10 cellular contexts compared by ENCODE assay signal in the genomic region with DNA sequence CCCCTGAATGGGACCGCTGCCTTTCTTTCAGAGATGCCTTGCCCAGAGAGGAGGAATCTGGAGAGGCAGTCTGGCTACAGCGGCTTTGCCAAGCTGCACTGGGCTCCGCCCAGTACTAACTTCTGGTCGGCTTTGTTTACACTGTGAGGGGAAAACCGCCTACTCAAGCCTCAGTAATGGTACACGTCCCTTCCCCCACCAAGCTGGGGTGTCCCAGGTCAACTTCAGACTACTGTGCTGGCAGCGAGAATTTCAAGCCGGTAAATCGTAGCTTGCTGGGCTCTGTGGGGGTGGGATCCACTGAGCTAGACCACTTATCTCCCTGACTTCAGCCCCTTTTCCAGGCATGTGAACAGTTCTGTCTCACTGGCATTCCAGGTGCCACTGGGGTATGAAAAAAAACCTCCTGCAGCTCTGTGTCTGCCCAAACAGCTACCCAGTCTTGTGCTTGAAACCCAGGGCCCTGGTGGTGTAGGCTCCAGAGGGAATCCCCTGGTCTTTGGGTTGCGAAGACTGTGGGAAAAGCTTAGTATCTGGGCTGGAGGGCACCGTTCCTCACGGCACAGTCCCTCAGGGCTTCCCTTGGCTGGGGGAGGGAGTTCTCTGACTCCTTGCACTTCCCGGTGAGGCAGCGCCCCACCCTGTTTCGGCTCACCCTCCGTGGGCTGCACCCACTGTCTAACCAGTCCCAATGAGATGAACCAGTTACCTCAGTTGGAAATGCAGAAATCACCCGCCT.
A peak's percentile ranks its signal among the peaks of the same experiment; 100 is the strongest.
DNase-seq lines count a peak whose midpoint lies in the region; ATAC-seq and TF ChIP-seq lines count a peak whose summit lies in the region.
"Had no signal": no experiment of that assay in that cellular context is flagged by ENCODE, and none has a peak within 500 bp of the region (broad histone marks: within the 10 kb centered on the region; RNA-seq: fewer than 3 reads in every experiment).

No MANE protein-coding gene starts in this region.

- no peaks in the 10 kb centered on the region for H3K9me3 ChIP-seq in osteoblast (ENCODE audit: low read depth, low read length)

- no peaks in the 10 kb centered on the region for H3K79me2 ChIP-seq in osteoblast (ENCODE audit: insufficient read depth, low read length)

- no peaks in the 10 kb centered on the region for H3K27me3 ChIP-seq in osteoblast (ENCODE audit: insufficient read depth, low read length)

- no peaks in the 10 kb centered on the region for H3K4me1 ChIP-seq in osteoblast (ENCODE audit: insufficient read depth, low read length)

- peak overlapping the region; percentile 56 for H2AFZ ChIP-seq in osteoblast (ENCODE audit: low read length)

- H3K4me3 ChIP-seq in fibroblast of pulmonary artery (replicated peaks; ENCODE audit: low read depth, low read length) (no peak overlapping the region), osteoblast (ENCODE audit: insufficient read depth, low read length) (peak overlapping the region; percentile 33)

- TF ChIP-seq CTCF in fibroblast of pulmonary artery (IDR thresholded peaks at IDR 0.05; ENCODE audit: low read length, missing control alignments) (no peak), osteoblast (IDR thresholded peaks at IDR 0.05; ENCODE audit: extremely low read depth, low read depth, low read length) (no peak)

- H3K27ac ChIP-seq in osteoblast (ENCODE audit: low read depth, low read length), result no peak overlapping the region

- no peak for ATAC-seq in HG02870 (IDR thresholded peaks at IDR 0.05; ENCODE audit: unreplicated experiment)

- H3K36me3 ChIP-seq in osteoblast (ENCODE audit: insufficient read depth, low read length), result no peaks in the 10 kb centered on the region

- H3K4me2 ChIP-seq in osteoblast (ENCODE audit: insufficient read depth, low read length), result peak overlapping the region; percentile 70

- peak; percentile 46 for DNase-seq in DMS 273 treated with DMSO at 0.1 percent for 48 hours (lab: John Stamatoyannopoulos, UW)
- peak; percentile 45 for DNase-seq in NCI-H510A treated with DMSO at 0.1 percent for 48 hours (lab: John Stamatoyannopoulos, UW)
- peak; percentile 25 for DNase-seq in fibroblast of pulmonary artery (ENCODE audit: low read depth)
- DNase-seq in osteoblast (ENCODE audit: insufficient read length, low spot score, missing footprints), result peak; percentile 17
- no peak for DNase-seq in SK-N-DZ (ENCODE audit: low spot score)
- DNase-seq in NCI-H1436 treated with DMSO at 0.1 percent for 48 hours (lab: John Stamatoyannopoulos, UW), result no peak
- no peak for DNase-seq in NCI-H226
- DNase-seq: activated CD4-positive, alpha-beta T cell treated with anti-CD3 and anti-CD28 coated beads, Interleukin-2, amount 50 U/mL, for 4 hours; stimulated activated CD4-positive, alpha-beta T cell treated with anti-CD3 and anti-CD28 coated beads, Interleukin-4, amount 100 ng/mL, for 4 hours had no signal

- no peaks in the 10 kb centered on the region for H4K20me1 ChIP-seq in osteoblast (ENCODE audit: insufficient read depth, low read length)

Comparison
In these comparisons a context has a peak if more than half of its experiments do, and no peak if none do; other contexts are left out.
1. DNase-seq: peak in DMS 273 treated with DMSO at 0.1 percent for 48 hours (single experiment), NCI-H510A treated with DMSO at 0.1 percent for 48 hours (single experiment), fibroblast of pulmonary artery (single experiment) and osteoblast (single experiment); none in SK-N-DZ (single experiment), NCI-H1436 treated with DMSO at 0.1 percent for 48 hours (single experiment) and NCI-H226 (single experiment).